7 cellular contexts compared by ENCODE assay signal in the genomic region with DNA sequence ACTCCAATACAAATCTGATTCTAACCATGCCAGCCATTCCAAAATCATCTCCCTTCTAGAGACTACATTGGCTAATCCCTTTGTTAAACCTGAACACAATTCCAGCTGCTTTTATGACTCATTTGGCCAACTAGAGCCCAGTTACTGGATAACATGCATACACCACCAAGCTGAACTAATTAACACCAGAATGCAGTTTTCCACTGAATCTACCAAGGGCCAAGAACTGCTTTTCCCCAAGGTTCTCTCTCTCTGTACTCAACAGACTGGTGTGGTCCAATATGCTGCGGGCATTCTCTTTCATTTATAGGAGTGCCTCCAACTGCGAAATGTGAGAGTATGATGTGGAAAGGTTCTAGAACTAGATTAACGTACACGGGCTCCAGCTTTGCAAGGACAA. TPM values are rescaled to one million over a fixed set of nuclear protein-coding genes. Genes with fewer than 3 reads are reported as not detected.
DNase-seq lines count a peak whose midpoint lies in the region; ATAC-seq, FAIRE-seq and TF ChIP-seq lines count a peak whose summit lies in the region.

No MANE protein-coding gene starts in this region.

- no peak for TF ChIP-seq POLR2A in GM12892 (IDR thresholded peaks at IDR 0.05; ENCODE audit: low read depth, low read length)

- H3K4me1 ChIP-seq in effector memory CD4-positive, alpha-beta T cell (ENCODE audit: control insufficient read depth, insufficient read depth, low read length, poor library complexity, severe bottlenecking): peaks cover 25% of the 10 kb centered on the region
- H3K4me1 ChIP-seq in muscle layer of duodenum (ENCODE audit: control insufficient read depth in 1 of 2, insufficient read depth in 2 of 2, low read length in 2 of 2): peaks cover 5 to 16% of the 10 kb centered on the region in 2 donors

- H3K27me3 ChIP-seq in effector memory CD4-positive, alpha-beta T cell (replicated peaks; ENCODE audit: control insufficient read depth, insufficient read depth, low read length, poor library complexity, severe bottlenecking): no peaks in the 10 kb centered on the region
- no peaks in the 10 kb centered on the region for H3K27me3 ChIP-seq in muscle layer of duodenum (ENCODE audit: low read depth, low read length)

- H3K9me3 ChIP-seq in effector memory CD4-positive, alpha-beta T cell (ENCODE audit: control insufficient read depth, low read length): no peaks in the 10 kb centered on the region
- H3K9me3 ChIP-seq in muscle layer of duodenum (ENCODE audit: control insufficient read depth in 1 of 2, low read length in 2 of 2): no peaks in the 10 kb centered on the region

- H3K4me3 ChIP-seq in effector memory CD4-positive, alpha-beta T cell (ENCODE audit: insufficient read depth, low read depth, low read length, poor library complexity, severe bottlenecking): peak overlapping the region; percentile 72
- H3K4me3 ChIP-seq in muscle layer of duodenum (ENCODE audit: low read depth in 1 of 2, low read length in 2 of 2): peak overlapping the region; percentile 34 to 71

- H3K36me3 ChIP-seq in effector memory CD4-positive, alpha-beta T cell (ENCODE audit: control insufficient read depth, insufficient read depth, low read length): no peaks in the 10 kb centered on the region
- H3K36me3 ChIP-seq in muscle layer of duodenum (ENCODE audit: control insufficient read depth in 1 of 2, insufficient read depth in 2 of 2, low read length in 2 of 2): no peaks in the 10 kb centered on the region

- no peak for ATAC-seq in HG03460 (IDR thresholded peaks at IDR 0.05; ENCODE audit: unreplicated experiment)

- DNase-seq in GM12892 (ENCODE audit: insufficient read length) (no peak), NCI-H69 (lab: John Stamatoyannopoulos, UW) (peak; percentile 40), germinal center (ENCODE audit: low spot score) (no peak), OCI-M1 (lab: John Stamatoyannopoulos, UW) (no peak)
- no peak for DNase-seq in effector memory CD4-positive, alpha-beta T cell

- peak; percentile 9 for FAIRE-seq in GM12892 (lab: Jason Lieb, UNC)

- no peak overlapping the region for H3K27ac ChIP-seq in effector memory CD4-positive, alpha-beta T cell (ENCODE audit: insufficient read depth, low read length, poor library complexity, severe bottlenecking)
- peak overlapping the region; percentile 67 for H3K27ac ChIP-seq in muscle layer of duodenum (ENCODE audit: low read length)

RNA-seq across cellular contexts. Expression of a gene that starts 1.5 kb away (rescaled TPM):
- 11.2 TPM for polyA plus RNA-seq in GM12892 (2012; ENCODE audit: missing spikeins)

RNA-seq across cellular contexts. Expression of a gene that starts 27.0 kb away (rescaled TPM):
- 30.5 TPM for polyA plus RNA-seq in GM12892 (2012; ENCODE audit: missing spikeins)

RNA-seq across cellular contexts. Expression of a gene that starts 44.7 kb away (rescaled TPM):
- polyA plus RNA-seq in GM12892 (2012; ENCODE audit: missing spikeins): 119 TPM
